Comparison of ENCODE assay signal across 8 cellular contexts in the genomic region with DNA sequence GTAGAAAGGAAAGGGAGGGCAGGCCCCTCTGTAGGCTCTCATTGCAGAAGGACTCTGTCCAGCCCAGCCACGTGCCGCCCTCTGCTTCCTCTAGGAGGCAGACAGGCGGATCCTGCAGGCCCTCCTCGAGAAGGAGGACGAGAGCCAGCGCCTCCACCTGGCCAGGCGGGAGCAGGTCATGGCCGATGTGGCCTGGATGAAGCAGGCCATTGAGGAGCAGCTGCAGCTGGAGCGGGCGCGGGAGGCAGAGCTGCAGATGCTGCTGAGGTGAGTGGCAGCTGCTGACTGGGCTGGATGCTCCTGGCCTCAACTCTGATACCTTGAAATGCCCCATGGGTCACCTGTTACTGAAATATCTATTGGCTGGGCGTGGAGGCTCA. TPM values are rescaled to one million over a fixed set of nuclear protein-coding genes. Genes with fewer than 3 reads are reported as not detected.
DNase-seq lines count a peak whose midpoint lies in the region; ATAC-seq, FAIRE-seq and TF ChIP-seq lines count a peak whose summit lies in the region.

No MANE protein-coding gene starts in this region.

- no peak overlapping the region for H3K9ac ChIP-seq in kidney (ENCODE audit: low read length in 2 of 2)

- H3K9me3 ChIP-seq in kidney (ENCODE audit: control insufficient read depth in 1 of 2, low read length in 2 of 2): no peaks in the 10 kb centered on the region

- H3K4me3 ChIP-seq in AG04449 (ENCODE audit: low read depth, low read length): no peak overlapping the region
- no peak overlapping the region for H3K4me3 ChIP-seq in coronary artery
- no peak overlapping the region for H3K4me3 ChIP-seq in kidney (ENCODE audit: low read length in 2 of 2)

- peak; percentile 71 for ATAC-seq in foreskin keratinocyte
- ATAC-seq in HG02798 (IDR thresholded peaks at IDR 0.05; ENCODE audit: poor library complexity, unreplicated experiment): no peak

- POLR2A ChIA-PET in AG04449 (lab: Yijun Ruan, JAX): no interaction called here

- intact Hi-C loops in kidney (cut with DNase I): no loop called here

- FAIRE-seq in kidney (lab: Jason Lieb, UNC): no peak

- no peaks in the 10 kb centered on the region for H3K27me3 ChIP-seq in foreskin keratinocyte

- no peaks in the 10 kb centered on the region for H3K4me1 ChIP-seq in foreskin keratinocyte
- no peaks in the 10 kb centered on the region for H3K4me1 ChIP-seq in kidney (ENCODE audit: control insufficient read depth in 1 of 2, insufficient read depth in 1 of 2, low read depth in 1 of 2, low read length in 2 of 2)

- no peak for DNase-seq in AG04449 (ENCODE audit: low read depth, low spot score)
- peak; percentile 38 for DNase-seq in RPMI8226
- no peak for DNase-seq in foreskin keratinocyte
- DNase-seq in coronary artery (ENCODE audit: low spot score): no peak
- DNase-seq in cortex of kidney (lab: John Stamatoyannopoulos, UW): no peak
- DNase-seq in kidney: no peak

- TF ChIP-seq CTCF in AG04449 (IDR thresholded peaks at IDR 0.05; ENCODE audit: insufficient read depth, low read length, missing control alignments) (peak; percentile 48), GM12873 (IDR thresholded peaks at IDR 0.05; ENCODE audit: insufficient read depth, low read depth, low read length, missing control alignments) (peak; percentile 50), foreskin keratinocyte (conservative IDR thresholded peaks at IDR 0.05) (peak; percentile 71), coronary artery (IDR thresholded peaks at IDR 0.05) (no peak), kidney (IDR thresholded peaks at IDR 0.05; ENCODE audit: borderline replicate concordance, extremely low read depth, insufficient read depth) (no peak)

- H3K36me3 ChIP-seq in kidney (ENCODE audit: control insufficient read depth in 1 of 2, insufficient read depth in 2 of 2, low read length in 2 of 2): peaks cover 31 to 33% of the 10 kb centered on the region in 2 donors

- H3K27ac ChIP-seq in foreskin keratinocyte (no peak overlapping the region), coronary artery (no peak overlapping the region), kidney (ENCODE audit: low read depth in 2 of 2, low read length in 2 of 2) (no peak overlapping the region)

- CTCF ChIA-PET in AG04449 (lab: Yijun Ruan, JAX): interaction anchor here (0.6 to 3.2 kb wide), 4 partner anchors 9 to 84 kb away, joined by 3 to 15 read pairs (median 8); no protein-coding TSS in a partner anchor

RNA-seq across cellular contexts. Expression of a gene that starts 10.9 kb away (rescaled TPM):
- total RNA-seq in foreskin keratinocyte (15.6 and 18.1 TPM in 2 replicates), kidney (16.2 TPM)
- polyA plus RNA-seq in foreskin keratinocyte (10.7 and 11.2 TPM in 2 replicates), kidney (ENCODE audit: insufficient read depth, low read depth, low replicate concordance) (6.0 TPM)

RNA-seq across cellular contexts. Expression of a gene that starts 30.6 kb away (rescaled TPM):
- total RNA-seq in foreskin keratinocyte (47.9 and 52.6 TPM in 2 replicates), kidney (45.9 TPM)
- polyA plus RNA-seq in foreskin keratinocyte (32.6 and 35.4 TPM in 2 replicates), kidney (ENCODE audit: insufficient read depth, low read depth, low replicate concordance) (56.4 TPM)

Comparison
In these comparisons a context has a peak if more than half of its experiments do, and no peak if none do; other contexts are left out.
1. CTCF ChIP-seq: peak in AG04449 (single experiment), GM12873 (single experiment) and foreskin keratinocyte (single experiment); none in coronary artery (single experiment) and kidney (single experiment).